Comparison of ENCODE assay signal across 13 cellular contexts in the genomic region with DNA sequence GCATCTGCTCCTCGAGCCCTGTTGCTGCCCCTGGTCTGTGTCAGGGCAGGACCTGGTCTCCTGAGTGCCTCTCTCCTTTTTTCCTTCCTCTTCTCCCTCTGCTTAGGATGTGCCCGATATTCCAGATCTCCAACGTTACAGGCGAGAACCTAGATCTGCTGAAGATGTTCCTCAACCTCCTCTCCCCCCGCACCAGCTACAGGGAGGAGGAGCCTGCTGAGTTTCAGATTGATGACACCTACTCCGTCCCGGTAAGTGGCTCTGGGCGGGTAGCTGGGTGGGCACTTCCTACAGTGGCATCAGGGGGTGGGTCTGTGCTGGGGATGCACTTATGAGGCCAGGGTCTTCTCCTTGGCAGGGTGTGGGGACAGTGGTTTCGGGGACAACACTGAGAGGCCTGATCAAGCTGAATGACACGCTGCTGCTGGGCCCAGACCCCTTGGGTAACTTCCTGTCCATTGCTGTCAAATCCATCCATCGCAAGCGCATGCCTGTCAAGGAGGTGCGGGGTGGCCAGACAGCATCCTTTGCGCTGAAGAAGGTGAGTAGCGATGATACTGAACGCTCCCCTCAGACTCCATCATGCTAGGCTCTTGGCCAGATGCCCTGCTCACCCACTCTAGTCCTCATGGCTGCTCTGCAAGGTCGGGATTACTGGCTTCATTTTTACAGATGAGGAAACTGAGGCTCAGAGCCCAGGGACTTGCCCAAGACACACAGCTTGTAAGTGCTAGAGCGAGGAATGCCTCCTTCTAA.
"Had no signal": no experiment of that assay in that cellular context is flagged by ENCODE, and none has a peak within 500 bp of the region (broad histone marks: within the 10 kb centered on the region; RNA-seq: fewer than 3 reads in every experiment).

No MANE protein-coding gene starts in this region.

- H3K4me3 ChIP-seq: body of pancreas, thoracic aorta had no signal

- ATAC-seq: activated CD8-positive, alpha-beta T cell treated with anti-CD3 and anti-CD28 coated beads, Interleukin-2, amount 10 ng/mL, durations not matched to agents 7 days and 5 days; body of pancreas; esophagus mucosa had no signal

- DNase-seq: activated CD4-positive, alpha-beta T cell treated with anti-CD3 and anti-CD28 coated beads for 4 hours; activated CD8-positive, alpha-beta memory T cell treated with anti-CD3 and anti-CD28 coated beads, Interleukin-2, amount 50 U/mL, for 48 hours; activated CD8-positive, alpha-beta T cell treated with anti-CD3 and anti-CD28 coated beads, Interleukin-2, amount 10 ng/mL, durations not matched to agents 7 days and 5 days; cerebellar nuclear complex; hippocampal formation; stimulated activated CD4-positive, alpha-beta T cell treated with anti-CD3 and anti-CD28 coated beads, Interleukin-2, amount 100 ng/mL, for 48 hours; T1000 had no signal

- H3K27ac ChIP-seq: body of pancreas, thoracic aorta, VCaP had no signal

- H3K9me3 ChIP-seq: body of pancreas, thoracic aorta had no signal

- H3K27me3 ChIP-seq: body of pancreas had no signal

- H3K27me3 Mint-ChIP-seq: stimulated activated naive CD8-positive, alpha-beta T cell treated with anti-CD3 and anti-CD28 coated beads, Interleukin-15, Interleukin-2, amounts not matched to agents 100 ng/mL and 50 ng/mL, for 24 hours had no signal

- H3K4me3 Mint-ChIP-seq: activated CD8-positive, alpha-beta T cell treated with anti-CD3 and anti-CD28 coated beads, Interleukin-2, amount 10 ng/mL, durations not matched to agents 7 days and 5 days; nephron; stimulated activated naive CD8-positive, alpha-beta T cell treated with anti-CD3 and anti-CD28 coated beads, Interleukin-15, Interleukin-2, amounts not matched to agents 100 ng/mL and 50 ng/mL, for 24 hours had no signal

- H3K4me1 Mint-ChIP-seq: nephron had no signal

- H3K27ac Mint-ChIP-seq: nephron; stimulated activated naive CD8-positive, alpha-beta T cell treated with anti-CD3 and anti-CD28 coated beads, Interleukin-15, Interleukin-2, amounts not matched to agents 100 ng/mL and 50 ng/mL, for 24 hours had no signal

- H3K9me3 Mint-ChIP-seq: nephron; stimulated activated naive CD8-positive, alpha-beta T cell treated with anti-CD3 and anti-CD28 coated beads, Interleukin-15, Interleukin-2, amounts not matched to agents 100 ng/mL and 50 ng/mL, for 24 hours had no signal
